28 cellular contexts compared by ENCODE assay signal in genomic region chr2:201458381-201458780, GRCh38.
"Had no signal": no experiment of that assay in that cellular context is flagged by ENCODE, and none has a peak within 500 bp of the region (broad histone marks: within the 10 kb centered on the region; RNA-seq: fewer than 3 reads in every experiment).

No MANE protein-coding gene starts in this region.

- H3K27ac ChIP-seq: epithelial cell of prostate, gastrocnemius medialis, hepatocyte, left ventricle myocardium inferior, lower lobe of right lung, neutrophil, parathyroid adenoma, prostate gland, right atrium auricular region, testis, tibial artery, upper lobe of left lung had no signal

- ATAC-seq: esophagus mucosa; gastrocnemius medialis; lower lobe of right lung; natural killer cell treated with Interleukin-12 subunit alpha and Interleukin-12 subunit beta and Interleukin-15 and Interleukin-18, amount 100 ng/mL, for 72 hours; sciatic nerve; stimulated activated memory B cell treated with anti-CD40 and anti-IgM and Interleukin-4, amounts not matched to agents 10 μg/mL and 1 μg/mL and 100 μg/mL, for 72 hours; stimulated activated naive CD8-positive, alpha-beta T cell treated with anti-CD3 and anti-CD28 coated beads, Interleukin-15, Interleukin-2, amounts not matched to agents 100 U/mL and 50 U/mL, for 24 hours had no signal

- H3K4me3 Mint-ChIP-seq: central memory CD8-positive, alpha-beta T cell; naive B cell; natural killer cell treated with Interleukin-12 subunit alpha and Interleukin-12 subunit beta and Interleukin-15 and Interleukin-18, amount 100 ng/mL, for 72 hours; neural crest cell; stimulated activated memory B cell treated with anti-CD40 and anti-IgM and Interleukin-4, amounts not matched to agents 10 μg/mL and 1 μg/mL and 100 μg/mL, for 72 hours had no signal

- H3K36me3 ChIP-seq: neutrophil, prostate gland had no signal

- H3K4me1 ChIP-seq: lower lobe of right lung, parathyroid adenoma, prostate gland, testis, upper lobe of left lung had no signal

- H3K4me1 Mint-ChIP-seq: neural crest cell; stimulated activated memory B cell treated with anti-CD40 and anti-IgM and Interleukin-4, amounts not matched to agents 10 μg/mL and 1 μg/mL and 100 μg/mL, for 72 hours had no signal

- FAIRE-seq: kidney, urothelium cell line had no signal

- H3K9me3 Mint-ChIP-seq: central memory CD8-positive, alpha-beta T cell; natural killer cell treated with Interleukin-12 subunit alpha and Interleukin-12 subunit beta and Interleukin-15 and Interleukin-18, amount 100 ng/mL, for 72 hours had no signal

- H3K27me3 Mint-ChIP-seq: central memory CD8-positive, alpha-beta T cell; naive B cell; natural killer cell treated with Interleukin-12 subunit alpha and Interleukin-12 subunit beta and Interleukin-15 and Interleukin-18, amount 100 ng/mL, for 72 hours; stimulated activated memory B cell treated with anti-CD40 and anti-IgM and Interleukin-4, amounts not matched to agents 10 μg/mL and 1 μg/mL and 100 μg/mL, for 72 hours had no signal

- H3K27me3 ChIP-seq: gastrocnemius medialis, hepatocyte, right atrium auricular region, testis, tibial artery, upper lobe of left lung had no signal

- H3K9me3 ChIP-seq: gastrocnemius medialis, lower lobe of right lung, neutrophil, prostate gland, right atrium auricular region, testis, tibial artery, upper lobe of left lung had no signal

- DNase-seq: cortex of kidney; foreskin fibroblast; gastrocnemius medialis; head of caudate nucleus; kidney; left ventricle myocardium inferior; lower lobe of right lung; naive B cell; stimulated activated CD4-positive, alpha-beta T cell treated with anti-CD3 and anti-CD28 coated beads, Interleukin-2, amount 100 ng/mL, for 24 hours; stimulated activated CD4-positive, alpha-beta T cell treated with anti-CD3 and anti-CD28 coated beads, Interleukin-4, amount 100 ng/mL, for 24 hours; stimulated activated naive CD8-positive, alpha-beta T cell treated with anti-CD3 and anti-CD28 coated beads, Interleukin-15, Interleukin-2, amounts not matched to agents 100 U/mL and 50 U/mL, for 24 hours; substantia nigra; testis; tibial artery; upper lobe of left lung had no signal

- H3K27ac Mint-ChIP-seq: natural killer cell treated with Interleukin-12 subunit alpha and Interleukin-12 subunit beta and Interleukin-15 and Interleukin-18, amount 100 ng/mL, for 72 hours; stimulated activated memory B cell treated with anti-CD40 and anti-IgM and Interleukin-4, amounts not matched to agents 10 μg/mL and 1 μg/mL and 100 μg/mL, for 72 hours had no signal

- H3K4me3 ChIP-seq: gastrocnemius medialis, hepatocyte, left ventricle myocardium inferior, lower lobe of right lung, prostate gland, right atrium auricular region, testis, tibial artery, upper lobe of left lung had no signal
